ENCODE assay signal across 34 cellular contexts in the genomic region with DNA sequence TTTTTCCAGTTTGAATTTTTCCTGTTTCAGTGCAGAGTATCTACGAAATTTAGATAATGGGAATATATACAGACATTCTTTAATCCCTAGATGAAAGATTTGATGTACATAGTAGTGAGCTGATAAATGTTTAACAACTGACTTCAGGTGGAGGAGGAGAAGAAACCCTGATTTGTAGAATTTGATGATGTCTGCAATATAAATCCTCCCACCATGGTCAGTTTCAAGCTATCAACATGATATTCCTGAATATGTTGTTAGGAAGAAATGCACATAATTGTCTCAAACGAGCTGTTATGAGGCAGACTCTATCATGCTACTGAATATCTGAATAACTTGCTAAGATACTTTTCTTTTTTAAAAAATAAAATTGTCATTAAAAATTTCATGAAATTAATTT.
"Had no signal": no experiment of that assay in that cellular context is flagged by ENCODE, and none has a peak within 500 bp of the region (broad histone marks: within the 10 kb centered on the region; RNA-seq: fewer than 3 reads in every experiment).

No MANE protein-coding gene starts in this region.

- FAIRE-seq: astrocyte, bronchial epithelial cell had no signal

- H3K4me1 ChIP-seq: adrenal gland, ascending aorta, body of pancreas, breast epithelium had no signal

- DNase-seq: activated effector memory CD4-positive, alpha-beta T cell treated with anti-CD3 and anti-CD28 coated beads, Interleukin-2, amount 50 U/mL, for 16 hours; activated effector memory CD4-positive, alpha-beta T cell treated with Interleukin-2 at 50 U/mL for 16 hours; activated gamma-delta T cell; activated gamma-delta T cell treated with Interleukin-2 at 50 U/mL for 16 hours; activated naive CD4-positive, alpha-beta T cell; activated naive CD4-positive, alpha-beta T cell treated with anti-CD3 and anti-CD28 coated beads for 36 hours; activated naive CD4-positive, alpha-beta T cell treated with anti-CD3 and anti-CD28 coated beads, Interleukin-2, amount 10 ng/mL, durations not matched to agents 7 days and 5 days; activated naive CD4-positive, alpha-beta T cell treated with anti-CD3 and anti-CD28 coated beads, Interleukin-2, amount 50 U/mL, for 16 hours; activated naive CD4-positive, alpha-beta T cell treated with Interleukin-2 at 50 U/mL for 16 hours; activated naive CD8-positive, alpha-beta T cell treated with anti-CD3 and anti-CD28 coated beads for 36 hours; activated naive CD8-positive, alpha-beta T cell treated with anti-CD3 and anti-CD28 coated beads, Interleukin-2, amount 10 ng/mL, durations not matched to agents 7 days and 5 days; activated naive CD8-positive, alpha-beta T cell treated with anti-CD3 and anti-CD28 coated beads, Interleukin-2, amount 50 U/mL, for 24 hours; activated T-cell treated with anti-CD3 and anti-CD28 coated beads, Interleukin-2, amount 50 U/mL, for 1 hour; activated T-cell treated with anti-CD3 and anti-CD28 coated beads, Interleukin-2, amount 50 U/mL, for 24 hours; activated T-cell treated with anti-CD3 and anti-CD28 coated beads, Interleukin-2, amount 50 U/mL, for 4 hours; activated T-cell treated with anti-CD3 and anti-CD28 coated beads, Interleukin-2, amount 50 U/mL, for 48 hours; activated T-cell treated with anti-CD3 and anti-CD28 coated beads, Interleukin-2, amount 50 U/mL, for 72 hours; adrenal gland; amniotic stem cell; amygdala; anterior cingulate cortex; aorta; body of pancreas; brain microvascular endothelial cell; caudate nucleus; central memory CD4-positive, alpha-beta T cell; cerebellar nuclear complex had no signal

- ATAC-seq: activated naive CD4-positive, alpha-beta T cell treated with anti-CD3 and anti-CD28 coated beads, Interleukin-2, amount 50 U/mL, for 72 hours; activated naive CD8-positive, alpha-beta T cell treated with anti-CD3 and anti-CD28 coated beads, Interleukin-2, amount 50 U/mL, for 24 hours; activated T-cell treated with anti-CD3 and anti-CD28 coated beads, Interleukin-2, amount 50 U/mL, for 4 hours; activated T-cell treated with anti-CD3 and anti-CD28 coated beads, Interleukin-2, amount 50 U/mL, for 72 hours; activated T-helper 17 cell treated with anti-CD3 and anti-CD28 coated beads, Interleukin-2, amount 50 U/mL, for 72 hours; body of pancreas had no signal

- H3K36me3 ChIP-seq: adrenal gland, ascending aorta, brain microvascular endothelial cell, breast epithelium, cardiac muscle cell had no signal

- H3K9me3 ChIP-seq: adrenal gland, ascending aorta, body of pancreas, breast epithelium had no signal

- H3K27ac ChIP-seq: adrenal gland, ascending aorta, body of pancreas, brain microvascular endothelial cell, breast epithelium, cardiac muscle cell had no signal

- H3K27me3 ChIP-seq: adrenal gland, ascending aorta, body of pancreas, brain microvascular endothelial cell, breast epithelium, cardiac muscle cell had no signal

- H3K4me3 ChIP-seq: adrenal gland, ascending aorta, body of pancreas, breast epithelium, cardiac muscle cell had no signal
